In the genomic region with DNA sequence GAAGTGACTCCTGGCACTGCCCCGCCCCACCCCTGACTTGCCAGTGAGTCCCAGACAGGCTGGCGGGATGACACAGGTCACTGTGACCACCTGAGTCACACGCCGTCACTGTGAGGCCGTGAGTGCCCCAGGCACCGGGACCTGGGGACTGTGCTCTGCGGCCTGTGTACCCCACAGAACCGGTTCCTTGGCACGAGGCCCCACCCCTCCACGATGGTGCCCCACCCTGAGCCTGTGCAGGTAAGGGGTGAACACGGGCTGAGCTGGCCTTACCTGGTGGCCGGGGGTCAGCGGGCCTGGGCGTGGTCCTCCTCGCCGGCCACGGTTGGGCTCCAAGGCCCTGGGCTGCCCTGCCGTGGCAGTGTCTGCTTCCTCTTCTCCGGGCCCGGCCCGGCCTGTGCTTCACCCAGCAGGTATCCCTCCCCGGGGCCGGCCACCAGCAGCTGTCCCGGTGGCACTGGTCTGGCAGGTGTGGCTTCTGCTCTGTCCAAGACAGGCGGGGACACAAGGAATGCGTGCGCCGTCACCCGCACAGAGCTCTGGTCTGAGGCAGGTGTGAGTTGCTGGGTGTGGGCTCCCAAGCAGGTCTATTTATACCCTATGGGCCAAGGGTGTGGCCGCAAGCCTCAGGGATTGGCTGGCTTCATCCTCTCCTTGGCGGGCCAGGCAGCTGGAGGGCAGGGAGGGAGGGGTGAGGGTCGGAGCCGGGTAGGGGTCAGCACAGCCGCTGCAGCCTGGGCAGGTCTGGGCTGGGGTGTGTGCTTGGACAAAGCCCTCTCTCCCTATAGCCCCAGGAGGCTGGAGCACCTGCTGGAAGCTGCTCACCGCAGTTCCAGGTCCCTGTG, we compare ENCODE assay signal across 14 cellular contexts. TPM values are rescaled to one million over a fixed set of nuclear protein-coding genes. Genes with fewer than 3 reads are reported as not detected.
DNase-seq lines count a peak whose midpoint lies in the region; ATAC-seq and TF ChIP-seq lines count a peak whose summit lies in the region.
"Had no signal": no experiment of that assay in that cellular context is flagged by ENCODE, and none has a peak within 500 bp of the region (broad histone marks: within the 10 kb centered on the region; RNA-seq: fewer than 3 reads in every experiment).

Gene RNF223 (minus strand): TSS at position 564 of the 845 bp plus-strand sequence. CDS start 1,740 bp downstream, outside the sequence.

- H3K4me3 ChIP-seq in left lung (peak within 1 kb of the TSS in 1 of 2 donors; percentile 23), aorta (ENCODE audit: low read length in 2 of 2) (no peak within 1 kb of the TSS)
- H3K4me3 ChIP-seq: SK-N-MC, tibial artery had no signal

- TF ChIP-seq CTCF in natural killer cell (IDR thresholded peaks at IDR 0.05) (no peak), left lung (IDR thresholded peaks at IDR 0.05) (no peak)

- H3K9me3 ChIP-seq in left lung (no peaks in the 10 kb centered on the region), aorta (ENCODE audit: control insufficient read depth, low read length) (no peaks in the 10 kb centered on the region)
- H3K9me3 ChIP-seq: tibial artery had no signal

- H3K27me3 Mint-ChIP-seq in natural killer cell treated with Interleukin-12 subunit alpha and Interleukin-12 subunit beta and Interleukin-15 and Interleukin-18, amount 100 ng/mL, for 72 hours, result peaks cover 0 to 3% of the 10 kb centered on the region in 2 donors
- peaks cover 0 to 4% of the 10 kb centered on the region in 2 donors for H3K27me3 Mint-ChIP-seq in natural killer cell (ENCODE audit: low read depth in 2 of 2)

- peak; percentile 39 for DNase-seq in natural killer cell treated with Interleukin-12 subunit alpha and Interleukin-12 subunit beta and Interleukin-15 and Interleukin-18, amount 100 ng/mL, for 72 hours (ENCODE audit: low spot score)
- DNase-seq in natural killer cell (no peak), SW480 (ENCODE audit: low spot score) (peak; percentile 86), left lung (peak; percentile 73 to 88), aorta (no peak), NCI-H1694 (lab: John Stamatoyannopoulos, UW) (no peak)
- DNase-seq in activated CD4-positive, alpha-beta T cell treated with anti-CD3 and anti-CD28 coated beads, Interleukin-2, amount 50 U/mL, for 4 hours, result no peak
- DNase-seq: activated CD4-positive, alpha-beta T cell treated with anti-CD3 and anti-CD28 coated beads for 48 hours; NCI-H1105; tibial artery had no signal

- H3K4me1 Mint-ChIP-seq in natural killer cell treated with Interleukin-12 subunit alpha and Interleukin-12 subunit beta and Interleukin-15 and Interleukin-18, amount 100 ng/mL, for 72 hours (ENCODE audit: low read depth in 2 of 2), result peaks cover 0 to 4% of the 10 kb centered on the region in 2 donors
- no peaks in the 10 kb centered on the region for H3K4me1 Mint-ChIP-seq in natural killer cell

- H3K4me3 Mint-ChIP-seq in natural killer cell treated with Interleukin-12 subunit alpha and Interleukin-12 subunit beta and Interleukin-15 and Interleukin-18, amount 100 ng/mL, for 72 hours, result no peak within 1 kb of the TSS
- no peak within 1 kb of the TSS for H3K4me3 Mint-ChIP-seq in natural killer cell

- no peak for ATAC-seq in natural killer cell treated with Interleukin-12 subunit alpha and Interleukin-12 subunit beta and Interleukin-15 and Interleukin-18, amount 100 ng/mL, for 72 hours
- ATAC-seq in natural killer cell (no peak), left lung (peak; percentile 86), aorta (ENCODE audit: low FRiP score) (peak; percentile 7), GM21528 (IDR thresholded peaks at IDR 0.05; ENCODE audit: low FRiP score, unreplicated experiment) (no peak)

- H3K4me1 ChIP-seq in left lung (peaks cover 0 to 11% of the 10 kb centered on the region in 2 donors), aorta (ENCODE audit: control insufficient read depth in 1 of 2, insufficient read depth in 2 of 2, low read length in 2 of 2) (no peaks in the 10 kb centered on the region)

- 82 to 86% methylated on average over 25 to 35 of the region's 35 CpGs for WGBS in aorta, 2 donors

- intact Hi-C loops in natural killer cell (cut with micrococcal nuclease) (no loop called here), left lung (cut with DNase I) (no loop called here), aorta (cut with DNase I) (no loop called here)

- no peaks in the 10 kb centered on the region for H3K9me3 Mint-ChIP-seq in natural killer cell treated with Interleukin-12 subunit alpha and Interleukin-12 subunit beta and Interleukin-15 and Interleukin-18, amount 100 ng/mL, for 72 hours
- no peaks in the 10 kb centered on the region for H3K9me3 Mint-ChIP-seq in natural killer cell

- H3K36me3 Mint-ChIP-seq in natural killer cell treated with Interleukin-12 subunit alpha and Interleukin-12 subunit beta and Interleukin-15 and Interleukin-18, amount 100 ng/mL, for 72 hours, result no peaks in the 10 kb centered on the region
- no peaks in the 10 kb centered on the region for H3K36me3 Mint-ChIP-seq in natural killer cell

- H3K27ac ChIP-seq in left lung (peak within 1 kb of the TSS in 1 of 2 donors; percentile 57), aorta (ENCODE audit: low read depth in 1 of 2, low read length in 2 of 2) (no peak within 1 kb of the TSS)
- H3K27ac ChIP-seq: SK-N-MC, tibial artery had no signal

- no peak within 1 kb of the TSS for H3K27ac Mint-ChIP-seq in natural killer cell treated with Interleukin-12 subunit alpha and Interleukin-12 subunit beta and Interleukin-15 and Interleukin-18, amount 100 ng/mL, for 72 hours
- H3K27ac Mint-ChIP-seq in natural killer cell, result no peak within 1 kb of the TSS

- H3K27me3 ChIP-seq in left lung (peaks cover 4 to 64% of the 10 kb centered on the region in 2 donors), aorta (ENCODE audit: control insufficient read depth in 1 of 2, insufficient read depth in 2 of 2, low read length in 1 of 2) (no peaks in the 10 kb centered on the region)

- H3K36me3 ChIP-seq in left lung (no peaks in the 10 kb centered on the region), aorta (ENCODE audit: control insufficient read depth in 1 of 2, insufficient read depth in 2 of 2, low read length in 1 of 2) (no peaks in the 10 kb centered on the region)
- H3K36me3 ChIP-seq: tibial artery had no signal

RNA-seq across cellular contexts. Expression of gene RNF223, which starts in this region (rescaled TPM):
- total RNA-seq in natural killer cell treated with Interleukin-12 subunit alpha and Interleukin-12 subunit beta and Interleukin-15 and Interleukin-18, amount 100 ng/mL, for 72 hours, result not detected
- total RNA-seq in natural killer cell (not detected), left lung (1 to 10 TPM; 1.2 to 1.7 TPM), aorta (not detected)
- not detected for polyA plus RNA-seq in aorta
- total RNA-seq: osteocyte had no signal
- polyA plus RNA-seq: BJ had no signal

Comparison
In these comparisons a context has a peak if more than half of its experiments do, and no peak if none do; other contexts are left out.
1. Peak in DNase-seq in natural killer cell treated with Interleukin-12 subunit alpha and Interleukin-12 subunit beta and Interleukin-15 and Interleukin-18, amount 100 ng/mL, for 72 hours; RNA of the gene not detected or under 1 TPM.
2. Peak in ATAC-seq in aorta; RNA of the gene not detected or under 1 TPM.
3. DNase-seq: peak in SW480 (single experiment) and left lung (2 of 2); none in natural killer cell (single experiment), aorta (0 of 2), NCI-H1694 (single experiment) and activated CD4-positive, alpha-beta T cell treated with anti-CD3 and anti-CD28 coated beads, Interleukin-2, amount 50 U/mL, for 4 hours (0 of 2).